Comparison of ENCODE assay signal across 8 cellular contexts in genomic region chr9:71911061-71911907, GRCh38. TPM values are rescaled to one million over a fixed set of nuclear protein-coding genes. Genes with fewer than 3 reads are reported as not detected.
A peak's percentile ranks its signal among the peaks of the same experiment; 100 is the strongest.
DNase-seq lines count a peak whose midpoint lies in the region; TF ChIP-seq lines count a peak whose summit lies in the region.

Gene ABHD17B, minus strand, starts transcription at chr9:71911193. Its CDS starts 36,113 bp downstream, at chr9:71875080.
Gene C9orf85, plus strand, starts transcription at chr9:71911639. Its CDS starts 96 bp downstream, at chr9:71911735.

- peak within 1 kb of the TSS; percentile 77 for H3K27ac ChIP-seq in H9 (ENCODE audit: insufficient read length, low read depth, low read length)

- H4K5ac ChIP-seq in H9 (ENCODE audit: insufficient read length, low read depth, low read length), result no peak within 1 kb of the TSS

- peaks cover 9% of the 10 kb centered on the region for H3K23me2 ChIP-seq in H9 (ENCODE audit: insufficient read length, low read depth, low read length, poor library complexity, severe bottlenecking)

- H3K14ac ChIP-seq in H9 (ENCODE audit: insufficient read depth, low read length), result peak within 1 kb of the TSS; percentile 97

- H4K91ac ChIP-seq in H9 (ENCODE audit: insufficient read length, low read depth, low read length), result no peak within 1 kb of the TSS

- no peaks in the 10 kb centered on the region for H3K9me3 ChIP-seq in H9 (ENCODE audit: control insufficient read depth, low read depth, low read length)
- H3K9me3 ChIP-seq in MG63, result no peaks in the 10 kb centered on the region

- H3K36me3 Mint-ChIP-seq in H9 (ENCODE audit: insufficient read depth in 1 of 3, low read depth in 3 of 3), result peaks cover 3 to 9% (median 3%) of the 10 kb centered on the region in 3 experiments; a peak in 6 of 7 replicates
- H3K36me3 Mint-ChIP-seq in nephron (ENCODE audit: low read depth), result peaks cover 3% of the 10 kb centered on the region
- peaks cover 4% of the 10 kb centered on the region for H3K36me3 Mint-ChIP-seq in stimulated activated naive CD8-positive, alpha-beta T cell treated with anti-CD3 and anti-CD28 coated beads, Interleukin-15, Interleukin-2, amounts not matched to agents 100 ng/mL and 50 ng/mL, for 24 hours (ENCODE audit: low read depth)

- no peaks in the 10 kb centered on the region for H3K36me3 ChIP-seq in MG63

- no peaks in the 10 kb centered on the region for H3K27me3 ChIP-seq in H9 (ENCODE audit: insufficient read depth, low read length)
- no peaks in the 10 kb centered on the region for H3K27me3 ChIP-seq in MG63

- H3K4me1 Mint-ChIP-seq in H9 (peaks cover 45 to 55% of the 10 kb centered on the region in 2 experiments), nephron (peaks cover 65% of the 10 kb centered on the region)
- H3K4me1 Mint-ChIP-seq in stimulated activated naive CD8-positive, alpha-beta T cell treated with anti-CD3 and anti-CD28 coated beads, Interleukin-15, Interleukin-2, amounts not matched to agents 100 ng/mL and 50 ng/mL, for 24 hours (ENCODE audit: low read depth), result peaks cover 74% of the 10 kb centered on the region

- peak within 1 kb of the TSS; percentile 98 for H3K4me2 ChIP-seq in H9 (ENCODE audit: insufficient read depth, insufficient read length, low read length)

- DNase-seq in ELR (ENCODE audit: low read depth), result peak; percentile 99
- DNase-seq in H9, result peak; percentile 99
- peak; percentile 97 for DNase-seq in MG63
- DNase-seq in SIG-M5 (lab: John Stamatoyannopoulos, UW), result peak; percentile 94
- DNase-seq in activated gamma-delta T cell (lab: John Stamatoyannopoulos, UW), result peak; percentile 93
- peak; percentile 99 for DNase-seq in fibroblast of the aortic adventitia (ENCODE audit: low read depth)

- H3K27ac Mint-ChIP-seq in H9, result peak within 1 kb of the TSS; percentile 99 to 100 (median 99)
- peak within 1 kb of the TSS; percentile 95 to 98 (median 96) for H3K27ac Mint-ChIP-seq in nephron
- peak within 1 kb of the TSS; percentile 100 for H3K27ac Mint-ChIP-seq in stimulated activated naive CD8-positive, alpha-beta T cell treated with anti-CD3 and anti-CD28 coated beads, Interleukin-15, Interleukin-2, amounts not matched to agents 100 ng/mL and 50 ng/mL, for 24 hours

- H3K79me2 ChIP-seq in H9 (ENCODE audit: insufficient read depth, low read length), result peaks cover 63% of the 10 kb centered on the region

- no peak within 1 kb of the TSS for H2AK5ac ChIP-seq in H9 (ENCODE audit: insufficient read length, low read length)

- H3K23ac ChIP-seq in H9 (ENCODE audit: insufficient read length, low read depth, low read length), result no peak within 1 kb of the TSS

- no peak within 1 kb of the TSS for H2BK15ac ChIP-seq in H9 (ENCODE audit: low read depth, low read length)

- H3K9ac ChIP-seq in H9 (ENCODE audit: extremely low read depth, insufficient read length, low read length), result peak within 1 kb of the TSS; percentile 96

- H3K4me3 Mint-ChIP-seq in H9 (peak within 1 kb of the TSS; percentile 97 to 100), nephron (peak within 1 kb of the TSS; percentile 97 to 99 (median 98))
- peak within 1 kb of the TSS; percentile 100 for H3K4me3 Mint-ChIP-seq in stimulated activated naive CD8-positive, alpha-beta T cell treated with anti-CD3 and anti-CD28 coated beads, Interleukin-15, Interleukin-2, amounts not matched to agents 100 ng/mL and 50 ng/mL, for 24 hours

- H3K4ac ChIP-seq in H9 (ENCODE audit: low read depth, low read length), result no peak within 1 kb of the TSS

- WGBS in H9 (ENCODE audit: extremely low coverage, insufficient read length, low lambda C conversion rate), result no CpG with 5 or more reads among the region's 45 CpGs

- no peaks in the 10 kb centered on the region; the same call in 1 of the 2 replicates for H3K4me1 ChIP-seq in H9 (ENCODE audit: insufficient read depth, low read length)

- no peak within 1 kb of the TSS for H4K8ac ChIP-seq in H9 (replicated peaks; ENCODE audit: insufficient read length, low read depth, low read length)

- no peaks in the 10 kb centered on the region for H3K27me3 Mint-ChIP-seq in H9 (ENCODE audit: low read depth)
- H3K27me3 Mint-ChIP-seq in nephron (ENCODE audit: low read depth), result no peaks in the 10 kb centered on the region
- H3K27me3 Mint-ChIP-seq in stimulated activated naive CD8-positive, alpha-beta T cell treated with anti-CD3 and anti-CD28 coated beads, Interleukin-15, Interleukin-2, amounts not matched to agents 100 ng/mL and 50 ng/mL, for 24 hours, result no peaks in the 10 kb centered on the region

- peak within 1 kb of the TSS; percentile 96 for H3K18ac ChIP-seq in H9 (ENCODE audit: insufficient read length, low read depth, low read length)

- no peaks in the 10 kb centered on the region for H4K20me1 ChIP-seq in H9 (ENCODE audit: control insufficient read depth, insufficient read depth, insufficient read length)

- no peak within 1 kb of the TSS for H2BK20ac ChIP-seq in H9 (ENCODE audit: low read depth, low read length, poor library complexity, severe bottlenecking)

- no peak within 1 kb of the TSS for H2BK120ac ChIP-seq in H9 (ENCODE audit: low read depth, low read length, poor library complexity, severe bottlenecking)

- H2AFZ ChIP-seq in H9 (ENCODE audit: low read length), result no peak within 1 kb of the TSS

- peak within 1 kb of the TSS; percentile 8 for H2BK12ac ChIP-seq in H9 (ENCODE audit: insufficient read length, low read depth, low read length)

- H2BK5ac ChIP-seq in H9 (ENCODE audit: insufficient read length, low read length), result peak within 1 kb of the TSS; percentile 70

- no peak within 1 kb of the TSS for H3T11ph ChIP-seq in H9 (ENCODE audit: low read length)

- TF ChIP-seq CTCF in H9 (conservative IDR thresholded peaks at IDR 0.05), result no peak
- TF ChIP-seq CTCF in fibroblast of the aortic adventitia (IDR thresholded peaks at IDR 0.05; ENCODE audit: insufficient read depth, low read length), result no peak
- TF ChIP-seq CTCF in nephron (IDR thresholded peaks at IDR 0.05; ENCODE audit: unreplicated experiment in 3 of 3), result no peak

- H3K79me1 ChIP-seq in H9 (ENCODE audit: insufficient read depth, low read depth, low read length, poor library complexity, severe bottlenecking), result no peaks in the 10 kb centered on the region

- no peak within 1 kb of the TSS for H3K56ac ChIP-seq in H9 (ENCODE audit: insufficient read length, low read depth, low read length)

- H3K4me3 ChIP-seq in MG63 (peak within 1 kb of the TSS; percentile 79), fibroblast of the aortic adventitia (ENCODE audit: low read depth, low read length) (peak within 1 kb of the TSS; percentile 93)

- H3K9me3 Mint-ChIP-seq in H9 (peaks cover 0 to 4% of the 10 kb centered on the region in 2 experiments; a peak in 3 of 5 replicates), nephron (no peaks in the 10 kb centered on the region)
- H3K9me3 Mint-ChIP-seq in stimulated activated naive CD8-positive, alpha-beta T cell treated with anti-CD3 and anti-CD28 coated beads, Interleukin-15, Interleukin-2, amounts not matched to agents 100 ng/mL and 50 ng/mL, for 24 hours, result no peaks in the 10 kb centered on the region

RNA-seq across cellular contexts. Expression of gene ABHD17B, which starts in this region (rescaled TPM):
- total RNA-seq in H9 (2021) (67.6 and 70.2 TPM in 2 replicates), fibroblast of the aortic adventitia (ENCODE audit: low replicate concordance) (11.9 and 13.1 TPM in 2 replicates)
- total RNA-seq in MG63 (2014; rRNA removed; shearing (Covaris generic); ENCODE audit: low replicate concordance), result 10.8 and 11.4 TPM in 2 replicates

RNA-seq across cellular contexts. Expression of gene C9orf85, which starts in this region (rescaled TPM):
- total RNA-seq in H9 (2021), result 14.1 and 14.4 TPM in 2 replicates
- total RNA-seq in MG63 (2014; rRNA removed; shearing (Covaris generic); ENCODE audit: low replicate concordance), result 4.6 and 9.4 TPM in 2 replicates
- total RNA-seq in fibroblast of the aortic adventitia (ENCODE audit: low replicate concordance), result 14.6 and 87.3 TPM in 2 replicates

Comparison
In these comparisons a context has a peak if more than half of its experiments do, and no peak if none do; other contexts are left out.
1. Peak in every context shown above with its lines: DNase-seq, H3K4me3 ChIP-seq and H3K27ac ChIP-seq.